Comparison of ENCODE assay signal across 1 cellular context in the genomic region with DNA sequence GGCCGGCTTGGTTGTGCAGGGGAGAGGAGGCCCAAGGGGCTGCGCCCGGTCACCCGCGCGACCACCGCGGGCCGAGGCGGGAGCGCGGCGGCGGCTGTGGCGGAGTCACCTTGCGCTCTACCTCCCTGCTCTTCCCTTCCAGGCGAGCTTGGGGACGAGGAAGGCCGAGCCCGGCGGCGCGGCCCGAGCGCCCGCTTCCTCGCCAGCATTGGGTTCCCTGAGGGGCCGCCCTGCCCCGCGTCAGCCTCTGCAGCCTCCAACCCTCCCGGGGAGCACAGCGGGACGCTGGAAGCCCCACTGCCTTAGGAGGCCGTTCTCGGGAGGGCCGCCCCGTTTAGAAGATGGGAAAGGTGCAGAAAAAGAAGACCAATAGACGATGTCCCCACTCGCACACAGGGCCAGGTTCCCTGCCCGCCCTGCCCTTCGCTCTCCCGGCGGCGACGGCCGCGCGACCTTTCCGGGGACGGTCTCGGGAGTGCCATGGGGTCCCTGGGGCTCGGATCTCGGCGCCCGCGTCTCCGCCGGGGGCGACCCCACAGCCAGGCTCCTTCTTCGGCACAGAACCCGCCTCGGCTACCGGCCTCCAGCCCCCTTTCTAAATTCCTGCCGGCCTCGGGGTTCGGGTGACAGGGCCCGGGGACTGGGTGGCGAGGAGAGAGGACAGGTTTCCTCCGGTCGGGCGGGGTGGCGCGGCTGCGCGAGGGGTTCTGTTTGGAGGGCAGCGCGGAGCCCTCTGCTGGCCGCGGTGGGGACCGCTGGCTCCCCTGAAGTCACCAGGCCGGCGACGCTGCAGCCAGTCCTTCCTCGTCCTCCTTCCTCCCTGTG.
A peak's percentile ranks its signal among the peaks of the same experiment; 100 is the strongest.
TF ChIP-seq lines count a peak whose summit lies in the region.

No MANE protein-coding gene starts in this region.

TF ChIP-seq in HepG2, 621 proteins besides CTCF, POLR2A, EP300 and RAD21 (continued from another document and continues in another):
- TF ChIP-seq, protein P1, sequence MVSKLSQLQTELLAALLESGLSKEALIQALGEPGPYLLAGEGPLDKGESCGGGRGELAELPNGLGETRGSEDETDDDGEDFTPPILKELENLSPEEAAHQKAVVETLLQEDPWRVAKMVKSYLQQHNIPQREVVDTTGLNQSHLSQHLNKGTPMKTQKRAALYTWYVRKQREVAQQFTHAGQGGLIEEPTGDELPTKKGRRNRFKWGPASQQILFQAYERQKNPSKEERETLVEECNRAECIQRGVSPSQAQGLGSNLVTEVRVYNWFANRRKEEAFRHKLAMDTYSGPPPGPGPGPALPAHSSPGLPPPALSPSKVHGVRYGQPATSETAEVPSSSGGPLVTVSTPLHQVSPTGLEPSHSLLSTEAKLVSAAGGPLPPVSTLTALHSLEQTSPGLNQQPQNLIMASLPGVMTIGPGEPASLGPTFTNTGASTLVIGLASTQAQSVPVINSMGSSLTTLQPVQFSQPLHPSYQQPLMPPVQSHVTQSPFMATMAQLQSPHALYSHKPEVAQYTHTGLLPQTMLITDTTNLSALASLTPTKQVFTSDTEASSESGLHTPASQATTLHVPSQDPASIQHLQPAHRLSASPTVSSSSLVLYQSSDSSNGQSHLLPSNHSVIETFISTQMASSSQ (IDR thresholded peaks at IDR 0.05; ENCODE audit: low read depth): no peak
- TF ChIP-seq, protein P1 (CRISPR knock-in tag; IDR thresholded peaks at IDR 0.05; ENCODE audit: borderline replicate concordance): peak; percentile 68; the same call in 1 of the 2 replicates
- TF ChIP-seq ZNF431 (CRISPR knock-in tag; IDR thresholded peaks at IDR 0.05; ENCODE audit: borderline replicate concordance, low read depth) (no peak), REPIN1 (CRISPR knock-in tag; IDR thresholded peaks at IDR 0.05; ENCODE audit: borderline replicate concordance, low read depth) (peak; percentile 82), ASH2L (IDR thresholded peaks at IDR 0.05; ENCODE audit: insufficient read length, low read depth, low read length) (peak; percentile 79), ZNF343 (CRISPR knock-in tag; IDR thresholded peaks at IDR 0.05) (peak; percentile 47; the same call in 1 of the 2 replicates), TRIM24 (CRISPR knock-in tag; IDR thresholded peaks at IDR 0.05) (no peak), MTA3 (CRISPR knock-in tag; IDR thresholded peaks at IDR 0.05) (no peak), ZNF572 (CRISPR knock-in tag; IDR thresholded peaks at IDR 0.05) (no peak), ZMYM3 (CRISPR knock-in tag; IDR thresholded peaks at IDR 0.05) (peak; percentile 69), NCOA1 (CRISPR knock-in tag; IDR thresholded peaks at IDR 0.05) (peak; percentile 89), TCF12 (IDR thresholded peaks at IDR 0.05) (no peak), TCF12 (CRISPR knock-in tag; IDR thresholded peaks at IDR 0.05) (peak; percentile 86; the same call in 1 of the 2 replicates), NFATC3 (CRISPR knock-in tag; IDR thresholded peaks at IDR 0.05) (0 out of 2 replicates have a peak, but pooled peaks have one; percentile 80), ZNF510 (CRISPR knock-in tag; IDR thresholded peaks at IDR 0.05; ENCODE audit: low read depth) (peak; percentile 61; the same call in 1 of the 2 replicates), ZNF569 (CRISPR knock-in tag; IDR thresholded peaks at IDR 0.05; ENCODE audit: borderline replicate concordance) (0 out of 2 replicates have a peak, but pooled peaks have one; percentile 86), ZBTB26 (CRISPR knock-in tag; IDR thresholded peaks at IDR 0.05; ENCODE audit: borderline replicate concordance) (0 out of 2 replicates have a peak, but pooled peaks have one; percentile 47), ZNF407 (CRISPR knock-in tag; IDR thresholded peaks at IDR 0.05; ENCODE audit: not compliant biosample characterization) (peak; percentile 63), WIZ (CRISPR knock-in tag; IDR thresholded peaks at IDR 0.05) (peak; percentile 42; the same call in 1 of the 2 replicates), NFIB (CRISPR knock-in tag; IDR thresholded peaks at IDR 0.05; ENCODE audit: borderline replicate concordance) (no peak), ZNF253 (CRISPR knock-in tag; IDR thresholded peaks at IDR 0.05; ENCODE audit: borderline replicate concordance) (no peak; the same call in 1 of the 2 replicates), ZNF691 (CRISPR knock-in tag; IDR thresholded peaks at IDR 0.05; ENCODE audit: borderline replicate concordance, low read depth) (peak; percentile 66; the same call in 1 of the 2 replicates), ZNF460 (CRISPR knock-in tag; IDR thresholded peaks at IDR 0.05; ENCODE audit: borderline replicate concordance) (peak; percentile 73; the same call in 1 of the 2 replicates), ZNF674 (CRISPR knock-in tag; IDR thresholded peaks at IDR 0.05; ENCODE audit: low read depth) (0 out of 2 replicates have a peak, but pooled peaks have one; percentile 53), ZNF331 (CRISPR knock-in tag; IDR thresholded peaks at IDR 0.05) (peak; percentile 75; the same call in 1 of the 2 replicates), ZNF329 (CRISPR knock-in tag; IDR thresholded peaks at IDR 0.05; ENCODE audit: low read depth) (no peak), SPEN (CRISPR knock-in tag; IDR thresholded peaks at IDR 0.05; ENCODE audit: low read depth) (peak; percentile 89)
- TF ChIP-seq, protein P2, sequence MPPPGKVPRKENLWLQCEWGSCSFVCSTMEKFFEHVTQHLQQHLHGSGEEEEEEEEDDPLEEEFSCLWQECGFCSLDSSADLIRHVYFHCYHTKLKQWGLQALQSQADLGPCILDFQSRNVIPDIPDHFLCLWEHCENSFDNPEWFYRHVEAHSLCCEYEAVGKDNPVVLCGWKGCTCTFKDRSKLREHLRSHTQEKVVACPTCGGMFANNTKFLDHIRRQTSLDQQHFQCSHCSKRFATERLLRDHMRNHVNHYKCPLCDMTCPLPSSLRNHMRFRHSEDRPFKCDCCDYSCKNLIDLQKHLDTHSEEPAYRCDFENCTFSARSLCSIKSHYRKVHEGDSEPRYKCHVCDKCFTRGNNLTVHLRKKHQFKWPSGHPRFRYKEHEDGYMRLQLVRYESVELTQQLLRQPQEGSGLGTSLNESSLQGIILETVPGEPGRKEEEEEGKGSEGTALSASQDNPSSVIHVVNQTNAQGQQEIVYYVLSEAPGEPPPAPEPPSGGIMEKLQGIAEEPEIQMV (CRISPR knock-in tag; IDR thresholded peaks at IDR 0.05; ENCODE audit: low read depth): peak; percentile 63; the same call in 1 of the 2 replicates
- TF ChIP-seq, protein P3, sequence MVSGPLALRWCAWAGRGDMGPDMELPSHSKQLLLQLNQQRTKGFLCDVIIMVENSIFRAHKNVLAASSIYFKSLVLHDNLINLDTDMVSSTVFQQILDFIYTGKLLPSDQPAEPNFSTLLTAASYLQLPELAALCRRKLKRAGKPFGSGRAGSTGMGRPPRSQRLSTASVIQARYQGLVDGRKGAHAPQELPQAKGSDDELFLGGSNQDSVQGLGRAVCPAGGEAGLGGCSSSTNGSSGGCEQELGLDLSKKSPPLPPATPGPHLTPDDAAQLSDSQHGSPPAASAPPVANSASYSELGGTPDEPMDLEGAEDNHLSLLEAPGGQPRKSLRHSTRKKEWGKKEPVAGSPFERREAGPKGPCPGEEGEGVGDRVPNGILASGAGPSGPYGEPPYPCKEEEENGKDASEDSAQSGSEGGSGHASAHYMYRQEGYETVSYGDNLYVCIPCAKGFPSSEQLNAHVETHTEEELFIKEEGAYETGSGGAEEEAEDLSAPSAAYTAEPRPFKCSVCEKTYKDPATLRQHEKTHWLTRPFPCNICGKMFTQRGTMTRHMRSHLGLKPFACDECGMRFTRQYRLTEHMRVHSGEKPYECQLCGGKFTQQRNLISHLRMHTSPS (CRISPR knock-in tag; IDR thresholded peaks at IDR 0.05; ENCODE audit: low read depth): peak; percentile 68; the same call in 1 of the 2 replicates
- TF ChIP-seq, protein P4, sequence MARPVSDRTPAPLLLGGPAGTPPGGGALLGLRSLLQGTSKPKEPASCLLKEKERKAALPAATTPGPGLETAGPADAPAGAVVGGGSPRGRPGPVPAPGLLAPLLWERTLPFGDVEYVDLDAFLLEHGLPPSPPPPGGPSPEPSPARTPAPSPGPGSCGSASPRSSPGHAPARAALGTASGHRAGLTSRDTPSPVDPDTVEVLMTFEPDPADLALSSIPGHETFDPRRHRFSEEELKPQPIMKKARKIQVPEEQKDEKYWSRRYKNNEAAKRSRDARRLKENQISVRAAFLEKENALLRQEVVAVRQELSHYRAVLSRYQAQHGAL (CRISPR knock-in tag; IDR thresholded peaks at IDR 0.05; ENCODE audit: not compliant biosample characterization): no peak
